In genomic region chr12:106108187-106108816, GRCh38 we compare ENCODE assay signal across 10 cellular contexts. TPM values are rescaled to one million over a fixed set of nuclear protein-coding genes. Genes with fewer than 3 reads are reported as not detected.
DNase-seq lines count a peak whose midpoint lies in the region; ATAC-seq and TF ChIP-seq lines count a peak whose summit lies in the region.
"Had no signal": no experiment of that assay in that cellular context is flagged by ENCODE, and none has a peak within 500 bp of the region (broad histone marks: within the 10 kb centered on the region; RNA-seq: fewer than 3 reads in every experiment).

No MANE protein-coding gene starts in this region.

- no peak overlapping the region for H3K4me2 ChIP-seq in trophoblast cell (ENCODE audit: low read length)

- peaks cover 11% of the 10 kb centered on the region for H3K36me3 ChIP-seq in left ventricle myocardium inferior
- H3K36me3 ChIP-seq in trophoblast cell (ENCODE audit: control insufficient read depth in 1 of 2, insufficient read depth in 2 of 2, low read length in 2 of 2) = peaks cover 18 to 27% of the 10 kb centered on the region in 2 experiments

- H3K4ac ChIP-seq in trophoblast cell (ENCODE audit: low read depth, low read length) = peak overlapping the region; percentile 39

- ATAC-seq in GM21529 (IDR thresholded peaks at IDR 0.05; ENCODE audit: unreplicated experiment) (no peak), GM18520 (IDR thresholded peaks at IDR 0.05; ENCODE audit: unreplicated experiment) (no peak)
- ATAC-seq: activated T-helper 17 cell treated with anti-CD3 and anti-CD28 coated beads, Interleukin-2, amount 50 U/mL, for 72 hours had no signal

- H3K4me1 ChIP-seq in left ventricle myocardium inferior (peaks cover 100% of the 10 kb centered on the region), trophoblast cell (ENCODE audit: control insufficient read depth in 1 of 2, insufficient read depth in 2 of 2, low read length in 2 of 2) (peaks cover 15 to 30% of the 10 kb centered on the region in 2 experiments)

- H3K79me1 ChIP-seq in trophoblast cell (ENCODE audit: low read length) = peaks cover 4% of the 10 kb centered on the region

- H3K9me3 ChIP-seq in left ventricle myocardium inferior (replicated peaks) (no peaks in the 10 kb centered on the region), trophoblast cell (ENCODE audit: insufficient read depth, low read depth, low read length) (no peaks in the 10 kb centered on the region)

- H4K91ac ChIP-seq in trophoblast cell (ENCODE audit: low read depth, low read length) = peak overlapping the region; percentile 26

- H2BK120ac ChIP-seq in trophoblast cell (ENCODE audit: insufficient read depth, low read length, poor library complexity) = no peak overlapping the region

- H3K14ac ChIP-seq in trophoblast cell (ENCODE audit: low read length) = no peak overlapping the region

- no peak overlapping the region for H3K23ac ChIP-seq in trophoblast cell (ENCODE audit: low read length)

- H3K27ac ChIP-seq in angular gyrus (ENCODE audit: low read depth, low read length) = peak overlapping the region; percentile 77
- H3K27ac ChIP-seq in left ventricle myocardium inferior (replicated peaks) = peak overlapping the region; percentile 98
- H3K27ac ChIP-seq in trophoblast cell (ENCODE audit: low read depth, low read length) = peak overlapping the region; percentile 18

- peaks cover 12% of the 10 kb centered on the region for H3K79me2 ChIP-seq in trophoblast cell (ENCODE audit: control insufficient read depth, insufficient read depth, low read length, poor library complexity)

- no peak overlapping the region for H2AK5ac ChIP-seq in trophoblast cell (ENCODE audit: low read length)

- intact Hi-C loops in left ventricle myocardium inferior (cut with micrococcal nuclease) = no loop called here

- peak overlapping the region; percentile 21 for H3K4me3 ChIP-seq in left ventricle myocardium inferior
- no peak overlapping the region for H3K4me3 ChIP-seq in trophoblast cell (ENCODE audit: low read depth, low read length)

- H2BK5ac ChIP-seq in trophoblast cell (ENCODE audit: low read depth, low read length, poor library complexity) = no peak overlapping the region

- no peak overlapping the region for H2AFZ ChIP-seq in trophoblast cell (ENCODE audit: insufficient read depth, low read length, poor library complexity)

- DNase-seq in EH (ENCODE audit: low read depth) (peak; percentile 72), left ventricle myocardium inferior (no peak), trophoblast cell (no peak), mucosa of gallbladder (ENCODE audit: low spot score) (no peak), NCI-H446 treated with DMSO at 0.1 percent for 48 hours (lab: John Stamatoyannopoulos, UW) (no peak)
- DNase-seq: CD8-positive, alpha-beta memory T cell had no signal

- H3K18ac ChIP-seq in trophoblast cell (ENCODE audit: low read length) = no peak overlapping the region

- H3K27me3 ChIP-seq in left ventricle myocardium inferior (ENCODE audit: low read depth) = no peaks in the 10 kb centered on the region
- no peaks in the 10 kb centered on the region for H3K27me3 ChIP-seq in trophoblast cell (ENCODE audit: insufficient read depth, low read length)

- H3K9ac ChIP-seq in trophoblast cell (ENCODE audit: low read length) = no peak overlapping the region

- peak; percentile 29 for TF ChIP-seq CTCF in left ventricle myocardium inferior (IDR thresholded peaks at IDR 0.05; ENCODE audit: borderline replicate concordance)

- H4K8ac ChIP-seq in trophoblast cell (ENCODE audit: low read depth, low read length) = no peak overlapping the region

- WGBS in trophoblast cell (ENCODE audit: extremely low coverage, insufficient coverage, insufficient read length) = no CpG with 5 or more reads among the region's 4 CpGs

- no peak overlapping the region for H2BK12ac ChIP-seq in trophoblast cell (ENCODE audit: low read length)

- H4K12ac ChIP-seq in trophoblast cell (ENCODE audit: low read depth, low read length) = no peak overlapping the region

RNA-seq across cellular contexts. Expression of gene NUAK1, which starts 30.5 kb away (rescaled TPM):
- 42.1 TPM for total RNA-seq in left ventricle myocardium inferior
- 34.0 and 34.8 TPM in 2 replicates for polyA plus RNA-seq in trophoblast cell (2013)
- total RNA-seq in mucosa of gallbladder = 11.4 TPM
- total RNA-seq: activated T-helper 17 cell treated with anti-CD3 and anti-CD28 coated beads, Interleukin-2, amount 50 U/mL, for 72 hours; CD8-positive, alpha-beta memory T cell had no signal

Comparison
In these comparisons a context has a peak if more than half of its experiments do, and no peak if none do; other contexts are left out.
1. H3K27ac ChIP-seq: peak in every context shown above with its lines; median percentile 98 in left ventricle myocardium inferior; 77 in angular gyrus; 18 in trophoblast cell.